ENCODE assay signal across 8 cellular contexts in the genomic region with DNA sequence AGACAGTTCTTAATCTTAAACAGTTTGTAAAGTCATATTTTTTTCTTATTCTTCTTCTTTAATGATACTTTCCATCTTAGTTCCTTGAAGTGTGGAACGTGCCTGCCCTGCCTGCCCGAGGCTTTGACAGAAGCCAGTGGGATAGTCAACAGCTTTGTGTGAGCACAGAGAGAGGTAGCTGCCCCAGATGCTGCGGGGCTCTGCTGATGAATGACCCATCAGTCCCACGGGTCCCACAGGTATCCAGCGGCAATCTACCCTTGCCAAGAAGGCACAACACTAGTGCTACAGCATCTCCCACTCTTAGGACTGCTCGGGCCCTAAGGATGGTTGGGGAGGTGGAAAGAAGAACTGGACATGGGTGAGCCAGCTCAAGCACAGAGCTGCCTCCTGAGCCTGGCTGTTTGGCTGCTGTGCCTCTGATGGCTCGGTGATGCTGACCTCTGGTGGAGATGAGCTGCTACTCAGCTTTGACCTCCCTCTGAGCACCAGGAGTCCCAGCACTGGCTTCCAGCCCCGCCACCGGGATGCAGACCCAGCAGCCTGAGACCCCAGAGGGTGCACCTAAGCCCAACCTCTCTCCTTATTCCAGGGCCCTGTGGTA. TPM values are rescaled to one million over a fixed set of nuclear protein-coding genes. Genes with fewer than 3 reads are reported as not detected.
DNase-seq lines count a peak whose midpoint lies in the region; ATAC-seq and TF ChIP-seq lines count a peak whose summit lies in the region.

No MANE protein-coding gene starts in this region.

- peak; percentile 63 for TF ChIP-seq CTCF in GM12874 (IDR thresholded peaks at IDR 0.05; ENCODE audit: insufficient read depth, low read depth, low read length)

- H3K36me3 Mint-ChIP-seq in activated T-cell treated with anti-CD3 and anti-CD28 coated beads, Interleukin-2, amount 50 U/mL, for 4 hours (ENCODE audit: insufficient read depth), result no peaks in the 10 kb centered on the region

- H3K9me3 Mint-ChIP-seq in activated T-cell treated with anti-CD3 and anti-CD28 coated beads, Interleukin-2, amount 50 U/mL, for 4 hours, result no peaks in the 10 kb centered on the region

- H3K4me3 Mint-ChIP-seq in activated T-cell treated with anti-CD3 and anti-CD28 coated beads, Interleukin-2, amount 50 U/mL, for 4 hours, result no peak overlapping the region

- intact Hi-C loops in head of caudate nucleus (cut with DNase I), result loop anchor here (2.0 to 5.0 kb wide), 2 partner anchors 117 to 408 kb away; no protein-coding TSS in a partner anchor
- intact Hi-C loops in posterior vena cava (cut with DNase I), result loop anchor here in 1 of 2 donors (5.0 to 10.0 kb wide), 2 partner anchors 124 to 407 kb away; no protein-coding TSS in a partner anchor

- H3K27me3 Mint-ChIP-seq in activated T-cell treated with anti-CD3 and anti-CD28 coated beads, Interleukin-2, amount 50 U/mL, for 4 hours (ENCODE audit: low read depth), result peaks cover 29% of the 10 kb centered on the region

- DNase-seq in 8988T (peak; percentile 74), NCI-H2171 treated with DMSO at 0.1 percent for 48 hours (lab: John Stamatoyannopoulos, UW) (peak; percentile 61), head of caudate nucleus (peak; percentile 19 to 88 (median 58)), posterior vena cava (ENCODE audit: low spot score) (peak; percentile 89)
- no peak for DNase-seq in activated T-cell treated with anti-CD3 and anti-CD28 coated beads, Interleukin-2, amount 50 U/mL, for 4 hours

- peaks cover 6% of the 10 kb centered on the region for H3K4me1 Mint-ChIP-seq in activated T-cell treated with anti-CD3 and anti-CD28 coated beads, Interleukin-2, amount 50 U/mL, for 4 hours (ENCODE audit: low read depth)

- ATAC-seq in HG02885 (IDR thresholded peaks at IDR 0.05; ENCODE audit: poor library complexity, unreplicated experiment) (peak; percentile 70), HG03571 (IDR thresholded peaks at IDR 0.05; ENCODE audit: unreplicated experiment) (no peak)
- ATAC-seq in activated T-cell treated with anti-CD3 and anti-CD28 coated beads, Interleukin-2, amount 50 U/mL, for 4 hours, result peak; percentile 29 to 51

RNA-seq across cellular contexts. Expression of gene APLNR, which starts 11.8 kb away (rescaled TPM):
- total RNA-seq in activated T-cell treated with anti-CD3 and anti-CD28 coated beads, Interleukin-2, amount 50 U/mL, for 4 hours, result not detected
- total RNA-seq in posterior vena cava, result 10 to 100 TPM; 14.6 to 20.8 TPM

Comparison
In these comparisons a context has a peak if more than half of its experiments do, and no peak if none do; other contexts are left out.
1. RNA of gene APLNR, which starts 11.8 kb away (total RNA-seq): 14.6 to 20.8 TPM in posterior vena cava; not detected in activated T-cell treated with anti-CD3 and anti-CD28 coated beads, Interleukin-2, amount 50 U/mL, for 4 hours; every median in the first group is over 10 times any median in the second.